Comparison of ENCODE assay signal across 8 cellular contexts in genomic region chr16:89909777-89910716, GRCh38.
DNase-seq lines count a peak whose midpoint lies in the region; TF ChIP-seq lines count a peak whose summit lies in the region.

No MANE protein-coding gene starts in this region.

- peak; percentile 95 for TF ChIP-seq CTCF in choroid plexus epithelial cell (conservative IDR thresholded peaks at IDR 0.05; ENCODE audit: low read depth, low read length)

- DNase-seq in NCI-H2081 (lab: John Stamatoyannopoulos, UW), result peak; percentile 14 to 39
- DNase-seq in NCI-H2081 treated with DMSO at 0.1 percent for 48 hours (lab: John Stamatoyannopoulos, UW), result no peak
- DNase-seq in NCI-H1694 (lab: John Stamatoyannopoulos, UW), result peak; percentile 53
- peak; percentile 56 for DNase-seq in activated CD4-positive, alpha-beta T cell treated with anti-CD3 and anti-CD28 coated beads for 1 hour
- DNase-seq in choroid plexus epithelial cell (ENCODE audit: low read depth), result peak; percentile 84
- peak; percentile 78 for DNase-seq in left kidney (ENCODE audit: low read depth, low spot score)
- peak; percentile 62 to 65 for DNase-seq in stimulated activated CD4-positive, alpha-beta T cell treated with anti-CD3 and anti-CD28 coated beads, Interleukin-4, amount 100 ng/mL, for 48 hours (ENCODE audit: low read depth in 2 of 2)
- DNase-seq in NCI-H2029 (lab: John Stamatoyannopoulos, UW), result no peak

- H3K4me3 ChIP-seq in choroid plexus epithelial cell (ENCODE audit: low read depth, low read length), result no peak overlapping the region

Comparison
In these comparisons a context has a peak if more than half of its experiments do, and no peak if none do; other contexts are left out.
1. DNase-seq: peak in NCI-H2081 (2 of 2), NCI-H1694 (single experiment), activated CD4-positive, alpha-beta T cell treated with anti-CD3 and anti-CD28 coated beads for 1 hour (single experiment), choroid plexus epithelial cell (single experiment), left kidney (single experiment) and stimulated activated CD4-positive, alpha-beta T cell treated with anti-CD3 and anti-CD28 coated beads, Interleukin-4, amount 100 ng/mL, for 48 hours (2 of 2); none in NCI-H2081 treated with DMSO at 0.1 percent for 48 hours (single experiment) and NCI-H2029 (single experiment).